Comparison of ENCODE assay signal across 1 cellular context in the genomic region with DNA sequence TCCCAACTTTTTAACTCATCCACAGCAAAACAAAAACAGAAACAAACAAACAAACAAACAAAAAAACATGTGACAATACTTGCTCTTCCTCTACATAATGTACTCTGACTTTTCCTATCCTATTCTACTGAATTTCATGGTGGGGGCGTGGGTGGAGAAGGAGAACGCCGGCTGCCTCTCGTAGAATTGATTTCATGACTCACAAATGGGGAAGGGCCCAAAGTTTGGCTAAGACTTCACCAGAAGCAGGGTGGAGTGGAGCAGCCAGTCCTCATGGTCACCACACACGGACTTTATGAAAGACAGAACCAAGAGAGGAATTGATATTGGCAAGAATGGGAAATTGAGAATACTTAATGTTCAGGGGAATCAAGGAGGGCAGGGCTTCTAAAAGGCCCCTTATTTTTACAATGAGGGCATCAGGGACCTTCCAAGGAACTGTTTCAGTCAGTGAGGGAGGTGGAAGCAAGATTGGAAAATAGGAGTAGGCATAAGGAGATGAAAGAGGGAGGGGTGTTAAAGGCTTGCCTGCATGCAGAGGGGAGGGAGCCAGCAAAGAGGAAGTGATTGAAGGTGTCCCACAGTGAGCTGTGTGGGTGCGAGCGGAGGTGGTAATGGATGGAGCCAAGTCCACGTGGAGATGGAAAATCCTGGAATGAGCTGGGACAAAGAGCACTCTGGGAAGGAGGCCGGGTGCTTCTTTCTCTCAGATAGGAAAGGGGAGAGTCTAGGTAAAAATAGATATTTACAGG.
A peak's percentile ranks its signal among the peaks of the same experiment; 100 is the strongest.
TF ChIP-seq lines count a peak whose summit lies in the region.

No MANE protein-coding gene starts in this region.

TF ChIP-seq in K562, 482 proteins besides CTCF, POLR2A, EP300 and RAD21:
- TF ChIP-seq EGR1 (conservative IDR thresholded peaks at IDR 0.05): peak; percentile 41
- TF ChIP-seq, protein P1, sequence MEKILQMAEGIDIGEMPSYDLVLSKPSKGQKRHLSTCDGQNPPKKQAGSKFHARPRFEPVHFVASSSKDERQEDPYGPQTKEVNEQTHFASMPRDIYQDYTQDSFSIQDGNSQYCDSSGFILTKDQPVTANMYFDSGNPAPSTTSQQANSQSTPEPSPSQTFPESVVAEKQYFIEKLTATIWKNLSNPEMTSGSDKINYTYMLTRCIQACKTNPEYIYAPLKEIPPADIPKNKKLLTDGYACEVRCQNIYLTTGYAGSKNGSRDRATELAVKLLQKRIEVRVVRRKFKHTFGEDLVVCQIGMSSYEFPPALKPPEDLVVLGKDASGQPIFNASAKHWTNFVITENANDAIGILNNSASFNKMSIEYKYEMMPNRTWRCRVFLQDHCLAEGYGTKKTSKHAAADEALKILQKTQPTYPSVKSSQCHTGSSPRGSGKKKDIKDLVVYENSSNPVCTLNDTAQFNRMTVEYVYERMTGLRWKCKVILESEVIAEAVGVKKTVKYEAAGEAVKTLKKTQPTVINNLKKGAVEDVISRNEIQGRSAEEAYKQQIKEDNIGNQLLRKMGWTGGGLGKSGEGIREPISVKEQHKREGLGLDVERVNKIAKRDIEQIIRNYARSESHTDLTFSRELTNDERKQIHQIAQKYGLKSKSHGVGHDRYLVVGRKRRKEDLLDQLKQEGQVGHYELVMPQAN (IDR thresholded peaks at IDR 0.05; ENCODE audit: borderline replicate concordance): no peak
- peak; percentile 67; the same call in 1 of the 2 replicates for TF ChIP-seq SPI1 (IDR thresholded peaks at IDR 0.05; ENCODE audit: borderline replicate concordance, low read depth, low read length)
- TF ChIP-seq PTTG1 (tag; IDR thresholded peaks at IDR 0.05; ENCODE audit: low read depth): no peak
- no peak for TF ChIP-seq SIN3B (IDR thresholded peaks at IDR 0.05; ENCODE audit: low read depth)
- no peak for TF ChIP-seq ZC3H8 (IDR thresholded peaks at IDR 0.05)
- TF ChIP-seq WHSC1 (IDR thresholded peaks at IDR 0.05; ENCODE audit: low read length): no peak
- TF ChIP-seq BCL6 (CRISPR knock-in tag; IDR thresholded peaks at IDR 0.05): no peak
- TF ChIP-seq, protein P2, sequence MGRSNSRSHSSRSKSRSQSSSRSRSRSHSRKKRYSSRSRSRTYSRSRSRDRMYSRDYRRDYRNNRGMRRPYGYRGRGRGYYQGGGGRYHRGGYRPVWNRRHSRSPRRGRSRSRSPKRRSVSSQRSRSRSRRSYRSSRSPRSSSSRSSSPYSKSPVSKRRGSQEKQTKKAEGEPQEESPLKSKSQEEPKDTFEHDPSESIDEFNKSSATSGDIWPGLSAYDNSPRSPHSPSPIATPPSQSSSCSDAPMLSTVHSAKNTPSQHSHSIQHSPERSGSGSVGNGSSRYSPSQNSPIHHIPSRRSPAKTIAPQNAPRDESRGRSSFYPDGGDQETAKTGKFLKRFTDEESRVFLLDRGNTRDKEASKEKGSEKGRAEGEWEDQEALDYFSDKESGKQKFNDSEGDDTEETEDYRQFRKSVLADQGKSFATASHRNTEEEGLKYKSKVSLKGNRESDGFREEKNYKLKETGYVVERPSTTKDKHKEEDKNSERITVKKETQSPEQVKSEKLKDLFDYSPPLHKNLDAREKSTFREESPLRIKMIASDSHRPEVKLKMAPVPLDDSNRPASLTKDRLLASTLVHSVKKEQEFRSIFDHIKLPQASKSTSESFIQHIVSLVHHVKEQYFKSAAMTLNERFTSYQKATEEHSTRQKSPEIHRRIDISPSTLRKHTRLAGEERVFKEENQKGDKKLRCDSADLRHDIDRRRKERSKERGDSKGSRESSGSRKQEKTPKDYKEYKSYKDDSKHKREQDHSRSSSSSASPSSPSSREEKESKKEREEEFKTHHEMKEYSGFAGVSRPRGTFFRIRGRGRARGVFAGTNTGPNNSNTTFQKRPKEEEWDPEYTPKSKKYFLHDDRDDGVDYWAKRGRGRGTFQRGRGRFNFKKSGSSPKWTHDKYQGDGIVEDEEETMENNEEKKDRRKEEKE (IDR thresholded peaks at IDR 0.05; ENCODE audit: borderline replicate concordance in 1 of 2, control insufficient read depth in 1 of 2, low read depth in 2 of 2, low read length in 1 of 2): no peak
- TF ChIP-seq GABPB1 (CRISPR knock-in tag; IDR thresholded peaks at IDR 0.05): no peak
- TF ChIP-seq, protein P3, sequence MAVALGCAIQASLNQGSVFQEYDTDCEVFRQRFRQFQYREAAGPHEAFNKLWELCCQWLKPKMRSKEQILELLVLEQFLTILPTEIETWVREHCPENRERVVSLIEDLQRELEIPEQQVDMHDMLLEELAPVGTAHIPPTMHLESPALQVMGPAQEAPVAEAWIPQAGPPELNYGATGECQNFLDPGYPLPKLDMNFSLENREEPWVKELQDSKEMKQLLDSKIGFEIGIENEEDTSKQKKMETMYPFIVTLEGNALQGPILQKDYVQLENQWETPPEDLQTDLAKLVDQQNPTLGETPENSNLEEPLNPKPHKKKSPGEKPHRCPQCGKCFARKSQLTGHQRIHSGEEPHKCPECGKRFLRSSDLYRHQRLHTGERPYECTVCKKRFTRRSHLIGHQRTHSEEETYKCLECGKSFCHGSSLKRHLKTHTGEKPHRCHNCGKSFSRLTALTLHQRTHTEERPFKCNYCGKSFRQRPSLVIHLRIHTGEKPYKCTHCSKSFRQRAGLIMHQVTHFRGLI (CRISPR knock-in tag; IDR thresholded peaks at IDR 0.05): no peak
- no peak for TF ChIP-seq NCOA1 (IDR thresholded peaks at IDR 0.05; ENCODE audit: low read depth)
- no peak for TF ChIP-seq ZNF695 (CRISPR knock-in tag; IDR thresholded peaks at IDR 0.05)
- TF ChIP-seq ESRRA (IDR thresholded peaks at IDR 0.05; ENCODE audit: borderline replicate concordance, low read depth): no peak
- TF ChIP-seq KHSRP (IDR thresholded peaks at IDR 0.05): no peak
- TF ChIP-seq, protein P4, sequence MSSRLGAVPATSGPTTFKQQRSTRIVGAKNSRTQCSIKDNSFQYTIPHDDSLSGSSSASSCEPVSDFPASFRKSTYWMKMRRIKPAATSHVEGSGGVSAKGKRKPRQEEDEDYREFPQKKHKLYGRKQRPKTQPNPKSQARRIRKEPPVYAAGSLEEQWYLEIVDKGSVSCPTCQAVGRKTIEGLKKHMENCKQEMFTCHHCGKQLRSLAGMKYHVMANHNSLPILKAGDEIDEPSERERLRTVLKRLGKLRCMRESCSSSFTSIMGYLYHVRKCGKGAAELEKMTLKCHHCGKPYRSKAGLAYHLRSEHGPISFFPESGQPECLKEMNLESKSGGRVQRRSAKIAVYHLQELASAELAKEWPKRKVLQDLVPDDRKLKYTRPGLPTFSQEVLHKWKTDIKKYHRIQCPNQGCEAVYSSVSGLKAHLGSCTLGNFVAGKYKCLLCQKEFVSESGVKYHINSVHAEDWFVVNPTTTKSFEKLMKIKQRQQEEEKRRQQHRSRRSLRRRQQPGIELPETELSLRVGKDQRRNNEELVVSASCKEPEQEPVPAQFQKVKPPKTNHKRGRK (tag; IDR thresholded peaks at IDR 0.05): no peak
